ENCODE assay signal across 19 cellular contexts in the genomic region with DNA sequence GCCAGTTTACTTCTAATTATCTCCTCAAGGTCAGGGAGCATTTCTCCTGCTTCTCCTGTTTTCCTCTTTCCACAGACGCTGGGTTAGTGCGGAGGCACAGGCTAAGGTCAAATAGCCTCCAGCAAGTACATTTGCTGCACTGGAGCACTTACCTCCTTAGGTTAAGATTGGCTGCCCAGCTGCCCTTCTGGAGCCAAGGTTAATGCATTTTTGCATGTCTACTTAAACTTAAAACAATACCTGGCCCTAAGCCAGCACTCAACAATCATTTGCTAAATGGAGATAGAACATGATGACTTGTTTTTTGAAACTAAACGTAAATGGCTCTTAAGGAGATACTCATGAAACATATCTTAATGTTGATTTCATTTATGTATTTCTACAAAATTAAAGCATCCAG.
A peak's percentile ranks its signal among the peaks of the same experiment; 100 is the strongest.
DNase-seq lines count a peak whose midpoint lies in the region; ATAC-seq, FAIRE-seq and TF ChIP-seq lines count a peak whose summit lies in the region.
"Had no signal": no experiment of that assay in that cellular context is flagged by ENCODE, and none has a peak within 500 bp of the region (broad histone marks: within the 10 kb centered on the region; RNA-seq: fewer than 3 reads in every experiment).

No MANE protein-coding gene starts in this region.

- H3K36me3 Mint-ChIP-seq in astrocyte (ENCODE audit: low read depth, unreplicated experiment): no peaks in the 10 kb centered on the region
- H3K36me3 Mint-ChIP-seq in activated CD8-positive, alpha-beta memory T cell treated with anti-CD3 and anti-CD28 coated beads, Interleukin-2, amount 10 ng/mL, durations not matched to agents 7 days and 5 days: no peaks in the 10 kb centered on the region

- H3K9ac ChIP-seq in astrocyte (ENCODE audit: low read length): no peak overlapping the region

- no peak overlapping the region for H3K4me3 Mint-ChIP-seq in astrocyte (ENCODE audit: unreplicated experiment)
- no peak overlapping the region for H3K4me3 Mint-ChIP-seq in activated CD8-positive, alpha-beta memory T cell treated with anti-CD3 and anti-CD28 coated beads, Interleukin-2, amount 10 ng/mL, durations not matched to agents 7 days and 5 days

- H3K27me3 ChIP-seq in cardiac muscle cell (no peaks in the 10 kb centered on the region), astrocyte (ENCODE audit: insufficient read depth, low read length) (no peaks in the 10 kb centered on the region)

- DNase-seq in cardiac muscle cell (ENCODE audit: low read depth in 1 of 2, low spot score in 1 of 2) (peak; percentile 21 to 32), Right ventricle myocardium inferior (ENCODE audit: missing footprints) (no peak), astrocyte (ENCODE audit: low read depth) (peak; percentile 23), kidney tubule cell (ENCODE audit: low spot score) (peak; percentile 36), caudate nucleus (lab: John Stamatoyannopoulos, UW) (no peak), posterior vena cava (ENCODE audit: low spot score) (no peak)
- no peak for DNase-seq in activated CD8-positive, alpha-beta memory T cell treated with anti-CD3 and anti-CD28 coated beads, Interleukin-2, amount 10 ng/mL, durations not matched to agents 7 days and 5 days
- DNase-seq: Caco-2, GF-D8, NCI-H187, NCI-H2171, NCI-H446 treated with DMSO at 0.1 percent for 48 hours, NCI-H774, SHP77 treated with DMSO at 0.1 percent for 48 hours had no signal

- TF ChIP-seq CTCF in cardiac muscle cell (IDR thresholded peaks at IDR 0.05; ENCODE audit: low read depth, low read length) (no peak), astrocyte (IDR thresholded peaks at IDR 0.05; ENCODE audit: insufficient read depth, low read depth, low read length) (no peak)

- no peaks in the 10 kb centered on the region for H3K27me3 Mint-ChIP-seq in astrocyte (ENCODE audit: low read depth, unreplicated experiment)
- H3K27me3 Mint-ChIP-seq in activated CD8-positive, alpha-beta memory T cell treated with anti-CD3 and anti-CD28 coated beads, Interleukin-2, amount 10 ng/mL, durations not matched to agents 7 days and 5 days: peaks cover 33% of the 10 kb centered on the region

- H3K4me3 ChIP-seq in cardiac muscle cell (no peak overlapping the region), astrocyte (ENCODE audit: insufficient read depth, low read depth, low read length) (no peak overlapping the region)

- H3K27ac ChIP-seq in cardiac muscle cell: no peak overlapping the region
- H3K27ac ChIP-seq in astrocyte (ENCODE audit: low read depth, low read length): no peak overlapping the region
- no peak overlapping the region for H3K27ac ChIP-seq in caudate nucleus (ENCODE audit: low read depth, low read length)
- H3K27ac ChIP-seq: C4-2B had no signal

- no peak overlapping the region for H3K4me2 ChIP-seq in astrocyte (ENCODE audit: low read length)

- no peaks in the 10 kb centered on the region for H3K36me3 ChIP-seq in cardiac muscle cell
- H3K36me3 ChIP-seq in astrocyte (ENCODE audit: insufficient read depth, low read length): no peaks in the 10 kb centered on the region

- H3K9me3 Mint-ChIP-seq in astrocyte (ENCODE audit: unreplicated experiment): no peaks in the 10 kb centered on the region
- no peaks in the 10 kb centered on the region for H3K9me3 Mint-ChIP-seq in activated CD8-positive, alpha-beta memory T cell treated with anti-CD3 and anti-CD28 coated beads, Interleukin-2, amount 10 ng/mL, durations not matched to agents 7 days and 5 days (ENCODE audit: low read depth)

- ATAC-seq in Right ventricle myocardium inferior (no peak), GM18517 (IDR thresholded peaks at IDR 0.05; ENCODE audit: unreplicated experiment) (no peak)
- ATAC-seq in activated CD8-positive, alpha-beta memory T cell treated with anti-CD3 and anti-CD28 coated beads, Interleukin-2, amount 10 ng/mL, durations not matched to agents 7 days and 5 days: no peak

- no peak overlapping the region for H2AFZ ChIP-seq in astrocyte (ENCODE audit: low read depth, low read length)

- H3K27ac Mint-ChIP-seq in astrocyte (ENCODE audit: unreplicated experiment): no peak overlapping the region
- no peak overlapping the region for H3K27ac Mint-ChIP-seq in activated CD8-positive, alpha-beta memory T cell treated with anti-CD3 and anti-CD28 coated beads, Interleukin-2, amount 10 ng/mL, durations not matched to agents 7 days and 5 days

- no peaks in the 10 kb centered on the region for H4K20me1 ChIP-seq in astrocyte (ENCODE audit: insufficient read depth, low read length)

- intact Hi-C loops in Right ventricle myocardium inferior (cut with DNase I): no loop called here
- intact Hi-C loops in posterior vena cava (cut with DNase I): no loop called here

- no peak for FAIRE-seq in astrocyte (lab: Jason Lieb, UNC)
- FAIRE-seq: A204.1, H1, HTR-8/SVneo had no signal

- no peaks in the 10 kb centered on the region for H3K79me2 ChIP-seq in astrocyte (ENCODE audit: insufficient read depth, low read length)

- CTCF ChIA-PET in activated CD8-positive, alpha-beta memory T cell treated with anti-CD3 and anti-CD28 coated beads, Interleukin-2, amount 10 ng/mL, durations not matched to agents 7 days and 5 days (lab: Charles Lee): interaction anchor here (1.0 to 1.3 kb wide), 3 partner anchors 10 to 666 kb away, joined by 3 to 6 read pairs (median 3); no protein-coding TSS in a partner anchor

- no peaks in the 10 kb centered on the region for H3K9me3 ChIP-seq in cardiac muscle cell (ENCODE audit: low read depth)
- H3K9me3 ChIP-seq in astrocyte (ENCODE audit: insufficient read depth, low read depth, low read length): no peaks in the 10 kb centered on the region

- H3K4me1 Mint-ChIP-seq in astrocyte (ENCODE audit: low read depth, unreplicated experiment): peaks cover 1% of the 10 kb centered on the region
- no peaks in the 10 kb centered on the region for H3K4me1 Mint-ChIP-seq in activated CD8-positive, alpha-beta memory T cell treated with anti-CD3 and anti-CD28 coated beads, Interleukin-2, amount 10 ng/mL, durations not matched to agents 7 days and 5 days

- H3K4me1 ChIP-seq in cardiac muscle cell (ENCODE audit: low read depth): no peaks in the 10 kb centered on the region
- no peaks in the 10 kb centered on the region for H3K4me1 ChIP-seq in astrocyte (ENCODE audit: insufficient read depth, low read length)
- H3K4me1 ChIP-seq: Caco-2 had no signal

Comparison
In these comparisons a context has a peak if more than half of its experiments do, and no peak if none do; other contexts are left out.
1. DNase-seq: peak in cardiac muscle cell (2 of 2), astrocyte (single experiment) and kidney tubule cell (single experiment); none in Right ventricle myocardium inferior (single experiment), caudate nucleus (0 of 61), activated CD8-positive, alpha-beta memory T cell treated with anti-CD3 and anti-CD28 coated beads, Interleukin-2, amount 10 ng/mL, durations not matched to agents 7 days and 5 days (single experiment) and posterior vena cava (single experiment).